In genomic region chr2:237056271-237056875, GRCh38 we compare ENCODE assay signal across 35 cellular contexts.
"Had no signal": no experiment of that assay in that cellular context is flagged by ENCODE, and none has a peak within 500 bp of the region (broad histone marks: within the 10 kb centered on the region; RNA-seq: fewer than 3 reads in every experiment).

No MANE protein-coding gene starts in this region.

- H3K9me3 ChIP-seq: left lung, lower lobe of right lung, mucosa of descending colon, neutrophil, ovary, testis, transverse colon, uterus had no signal

- H3K27ac ChIP-seq: cardiac muscle cell, coronary artery, dorsolateral prefrontal cortex, left lung, lower lobe of right lung, neutrophil, ovary, skin epidermis, testis, transverse colon, uterus had no signal

- H3K4me3 Mint-ChIP-seq: activated CD4-positive, alpha-beta memory T cell treated with anti-CD3 and anti-CD28 coated beads, Interleukin-2, amount 10 ng/mL, durations not matched to agents 7 days and 5 days; activated CD4-positive, alpha-beta T cell treated with anti-CD3 and anti-CD28 coated beads, Interleukin-2, amount 10 ng/mL, durations not matched to agents 7 days and 5 days; activated T-cell treated with anti-CD3 and anti-CD28 coated beads, Interleukin-2, amount 50 U/mL, for 4 hours; brain; immature natural killer cell; natural killer cell treated with Interleukin-12 subunit alpha and Interleukin-12 subunit beta and Interleukin-15 and Interleukin-18, amount 100 ng/mL, for 72 hours; T-helper 1 cell treated with Interleukin-12 subunit alpha and Interleukin-12 subunit beta and Interleukin-4 antibody, amounts not matched to agents 30 μg/mL and 1 μg/mL, for 36 hours had no signal

- H3K4me1 Mint-ChIP-seq: immature natural killer cell had no signal

- DNase-seq: activated CD4-positive, alpha-beta memory T cell treated with anti-CD3 and anti-CD28 coated beads, Interleukin-2, amount 10 ng/mL, durations not matched to agents 7 days and 5 days; activated CD4-positive, alpha-beta T cell treated with anti-CD3 and anti-CD28 coated beads for 1 hour; activated CD4-positive, alpha-beta T cell treated with anti-CD3 and anti-CD28 coated beads, Interleukin-2, amount 10 ng/mL, durations not matched to agents 7 days and 5 days; activated T-cell treated with anti-CD3 and anti-CD28 coated beads, Interleukin-2, amount 50 U/mL, for 4 hours; dorsolateral prefrontal cortex; effector memory CD4-positive, alpha-beta T cell; erythroblast; head of caudate nucleus; hippocampal formation; immature natural killer cell; kidney glomerular epithelial cell; left lung; lower lobe of right lung; mesenchymal stem cell; mucosa of descending colon; ovary; retina; stimulated activated CD4-positive, alpha-beta T cell treated with anti-CD3 and anti-CD28 coated beads, Interleukin-12 subunit alpha, Interleukin-12 subunit beta, amount 100 ng/mL, for 4 hours; stimulated activated CD4-positive, alpha-beta T cell treated with anti-CD3 and anti-CD28 coated beads, Interleukin-4, amount 100 ng/mL, for 1 hour; stimulated activated naive CD8-positive, alpha-beta T cell treated with anti-CD3 and anti-CD28 coated beads, Interleukin-15, Interleukin-2, amounts not matched to agents 100 U/mL and 50 U/mL, for 24 hours; T-helper 9 cell; testis; transverse colon; uterus had no signal

- H3K27me3 ChIP-seq: cardiac muscle cell, dorsolateral prefrontal cortex, left lung, neutrophil, ovary, testis, transverse colon, uterus had no signal

- H3K27ac Mint-ChIP-seq: activated CD4-positive, alpha-beta memory T cell treated with anti-CD3 and anti-CD28 coated beads, Interleukin-2, amount 10 ng/mL, durations not matched to agents 7 days and 5 days; activated CD4-positive, alpha-beta T cell treated with anti-CD3 and anti-CD28 coated beads, Interleukin-2, amount 10 ng/mL, durations not matched to agents 7 days and 5 days; activated naive CD4-positive, alpha-beta T cell treated with anti-CD3 and anti-CD28 coated beads, Interleukin-2, amount 50 U/mL, for 72 hours; activated T-helper 2 cell treated with anti-CD3 and anti-CD28 coated beads, Interferon-gamma antibody, Interleukin-2, Interleukin-4, amounts not matched to agents 10 μg/mL and 5 μg/mL and 100 μg/mL, durations not matched to agents 14 hours and 24 hours and 36 hours; brain; immature natural killer cell; natural killer cell treated with Interleukin-12 subunit alpha and Interleukin-12 subunit beta and Interleukin-15 and Interleukin-18, amount 100 ng/mL, for 72 hours; progenitor cell of endocrine pancreas; T-helper 1 cell treated with Interleukin-12 subunit alpha and Interleukin-12 subunit beta and Interleukin-4 antibody, amounts not matched to agents 30 μg/mL and 1 μg/mL, for 36 hours had no signal

- H3K36me3 Mint-ChIP-seq: activated naive CD4-positive, alpha-beta T cell treated with anti-CD3 and anti-CD28 coated beads, Interleukin-2, amount 50 U/mL, for 72 hours; brain; immature natural killer cell; natural killer cell treated with Interleukin-12 subunit alpha and Interleukin-12 subunit beta and Interleukin-15 and Interleukin-18, amount 100 ng/mL, for 72 hours had no signal

- H3K36me3 ChIP-seq: cardiac muscle cell, left lung, lower lobe of right lung, neutrophil, ovary, transverse colon, uterus had no signal

- ATAC-seq: activated naive CD4-positive, alpha-beta T cell treated with anti-CD3 and anti-CD28 coated beads, Interleukin-2, amount 50 U/mL, for 72 hours; activated T-cell treated with anti-CD3 and anti-CD28 coated beads, Interleukin-2, amount 50 U/mL, for 4 hours; left lung; lower lobe of right lung; mucosa of descending colon; natural killer cell treated with Interleukin-12 subunit alpha and Interleukin-12 subunit beta and Interleukin-15 and Interleukin-18, amount 100 ng/mL, for 72 hours; sciatic nerve; stimulated activated naive CD8-positive, alpha-beta T cell treated with anti-CD3 and anti-CD28 coated beads, Interleukin-15, Interleukin-2, amounts not matched to agents 100 U/mL and 50 U/mL, for 24 hours had no signal

- H3K4me3 ChIP-seq: cardiac muscle cell, coronary artery, dorsolateral prefrontal cortex, left lung, lower lobe of right lung, mucosa of descending colon, ovary, skin epidermis, testis, transverse colon, uterus had no signal

- H3K9me3 Mint-ChIP-seq: activated CD4-positive, alpha-beta memory T cell treated with anti-CD3 and anti-CD28 coated beads, Interleukin-2, amount 10 ng/mL, durations not matched to agents 7 days and 5 days; activated CD4-positive, alpha-beta T cell treated with anti-CD3 and anti-CD28 coated beads, Interleukin-2, amount 10 ng/mL, durations not matched to agents 7 days and 5 days; activated naive CD4-positive, alpha-beta T cell treated with anti-CD3 and anti-CD28 coated beads, Interleukin-2, amount 50 U/mL, for 72 hours; activated T-cell treated with anti-CD3 and anti-CD28 coated beads, Interleukin-2, amount 50 U/mL, for 4 hours; activated T-helper 2 cell treated with anti-CD3 and anti-CD28 coated beads, Interferon-gamma antibody, Interleukin-2, Interleukin-4, amounts not matched to agents 10 μg/mL and 5 μg/mL and 100 μg/mL, durations not matched to agents 14 hours and 24 hours and 36 hours; brain; natural killer cell treated with Interleukin-12 subunit alpha and Interleukin-12 subunit beta and Interleukin-15 and Interleukin-18, amount 100 ng/mL, for 72 hours; T-helper 1 cell treated with Interleukin-12 subunit alpha and Interleukin-12 subunit beta and Interleukin-4 antibody, amounts not matched to agents 30 μg/mL and 1 μg/mL, for 36 hours had no signal

- H3K4me1 ChIP-seq: testis, transverse colon, uterus had no signal
